Comparison of ENCODE assay signal across 14 cellular contexts in the genomic region with DNA sequence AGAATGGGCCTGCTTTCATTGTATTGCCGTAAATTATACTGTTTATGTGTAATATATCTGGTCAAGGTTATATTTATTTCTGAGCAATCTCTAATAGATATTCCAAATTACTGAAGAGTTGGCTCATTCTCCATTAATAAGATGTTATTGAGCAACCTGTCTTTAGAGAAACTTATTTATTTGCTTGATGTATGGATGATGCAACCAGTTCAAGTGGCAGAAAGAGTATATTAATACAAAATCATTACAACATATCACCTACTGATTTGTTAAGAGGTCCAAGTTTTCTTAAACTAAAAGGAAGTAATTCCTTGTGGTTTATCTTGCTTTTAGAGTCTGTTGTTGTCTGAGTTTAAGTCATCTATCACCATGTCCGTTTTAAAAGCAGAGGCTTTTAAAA.
A peak's percentile ranks its signal among the peaks of the same experiment; 100 is the strongest.
DNase-seq lines count a peak whose midpoint lies in the region; ATAC-seq lines count a peak whose summit lies in the region.
"Had no signal": no experiment of that assay in that cellular context is flagged by ENCODE, and none has a peak within 500 bp of the region (broad histone marks: within the 10 kb centered on the region; RNA-seq: fewer than 3 reads in every experiment).

No MANE protein-coding gene starts in this region.

- H3K9me3 Mint-ChIP-seq in CD4-positive, alpha-beta memory T cell, result peaks cover 0 to 13% (median 4%) of the 10 kb centered on the region in 8 donors
- H3K9me3 Mint-ChIP-seq: H9 had no signal

- CTCF ChIA-PET in CD4-positive, alpha-beta memory T cell (lab: Charles Lee; ENCODE audit: partially characterized antibody), result no interaction called here

- DNase-seq in NCI-H1105 treated with DMSO at 0.1 percent for 48 hours (lab: John Stamatoyannopoulos, UW), result peak; percentile 42
- DNase-seq in NCI-H1105 (lab: John Stamatoyannopoulos, UW), result no peak
- DNase-seq in NCI-H1417 treated with DMSO at 0.1 percent for 48 hours (lab: John Stamatoyannopoulos, UW), result peak; percentile 89
- peak; percentile 63 for DNase-seq in SIG-M5 (lab: John Stamatoyannopoulos, UW)
- peak; percentile 57 for DNase-seq in iris pigment epithelial cell (ENCODE audit: low read depth)
- no peak for DNase-seq in CD4-positive, alpha-beta memory T cell
- no peak for DNase-seq in G401 (ENCODE audit: low spot score)
- DNase-seq: 8988T, H9, NCI-H345, NCI-H526 treated with DMSO at 0.1 percent for 48 hours had no signal

- no peak overlapping the region for H3K27ac ChIP-seq in CD4-positive, alpha-beta memory T cell (ENCODE audit: low read depth, low read length)
- H3K27ac ChIP-seq: BLaER1, SJSA1 had no signal

- no peaks in the 10 kb centered on the region for H3K36me3 Mint-ChIP-seq in CD4-positive, alpha-beta memory T cell

- H3K27me3 ChIP-seq in CD4-positive, alpha-beta memory T cell (ENCODE audit: insufficient read depth, low read length), result no peaks in the 10 kb centered on the region
- H3K27me3 ChIP-seq: BLaER1, SJSA1 had no signal

- intact Hi-C loops in CD4-positive, alpha-beta memory T cell (cut with micrococcal nuclease), result no loop called here

- POLR2A ChIA-PET in CD4-positive, alpha-beta memory T cell (lab: Charles Lee; ENCODE audit: partially characterized antibody), result no interaction called here

- H3K4me3 Mint-ChIP-seq in CD4-positive, alpha-beta memory T cell, result no peak overlapping the region
- H3K4me3 Mint-ChIP-seq: H9 had no signal

- no peaks in the 10 kb centered on the region for H3K36me3 ChIP-seq in CD4-positive, alpha-beta memory T cell (ENCODE audit: insufficient read depth, low read length)
- H3K36me3 ChIP-seq: BLaER1, SJSA1 had no signal

- no peaks in the 10 kb centered on the region for H3K27me3 Mint-ChIP-seq in CD4-positive, alpha-beta memory T cell

- no peaks in the 10 kb centered on the region for H3K4me1 ChIP-seq in CD4-positive, alpha-beta memory T cell (ENCODE audit: insufficient read depth, low read length)
- H3K4me1 ChIP-seq: BLaER1, SJSA1 had no signal

- H3K4me3 ChIP-seq in CD4-positive, alpha-beta memory T cell (ENCODE audit: low read length in 2 of 2), result no peak overlapping the region
- H3K4me3 ChIP-seq: BLaER1, SJSA1 had no signal

- H3K4me1 Mint-ChIP-seq in CD4-positive, alpha-beta memory T cell, result no peaks in the 10 kb centered on the region

- H3K27ac Mint-ChIP-seq in CD4-positive, alpha-beta memory T cell, result no peak overlapping the region

- no peaks in the 10 kb centered on the region for H3K9me3 ChIP-seq in CD4-positive, alpha-beta memory T cell (ENCODE audit: control insufficient read depth in 1 of 2, low read length in 2 of 2)
- H3K9me3 ChIP-seq: BLaER1, SJSA1 had no signal

- in situ Hi-C loops in G401 (cut with HindIII; ENCODE audit: low sequenced_read_pairs), result no loop called here

- ATAC-seq in HG02588 (IDR thresholded peaks at IDR 0.05; ENCODE audit: unreplicated experiment), result no peak

Comparison
In these comparisons a context has a peak if more than half of its experiments do, and no peak if none do; other contexts are left out.
1. DNase-seq: peak in NCI-H1105 treated with DMSO at 0.1 percent for 48 hours (single experiment), NCI-H1417 treated with DMSO at 0.1 percent for 48 hours (single experiment), SIG-M5 (single experiment) and iris pigment epithelial cell (single experiment); none in NCI-H1105 (single experiment), CD4-positive, alpha-beta memory T cell (0 of 5) and G401 (single experiment).